In genomic region chr1:9823693-9823942, GRCh38 we compare ENCODE assay signal across 8 cellular contexts. TPM values are rescaled to one million over a fixed set of nuclear protein-coding genes. Genes with fewer than 3 reads are reported as not detected.
A peak's percentile ranks its signal among the peaks of the same experiment; 100 is the strongest.
DNase-seq lines count a peak whose midpoint lies in the region; ATAC-seq and TF ChIP-seq lines count a peak whose summit lies in the region.

No MANE protein-coding gene starts in this region.

- peaks cover 8% of the 10 kb centered on the region for H3K36me3 ChIP-seq in SJSA1
- no peaks in the 10 kb centered on the region for H3K36me3 ChIP-seq in heart left ventricle

- TF ChIP-seq POLR2A in heart left ventricle (IDR thresholded peaks at IDR 0.05), result peak in 1 of 2 donors; percentile 52

- ATAC-seq in GM21825 (IDR thresholded peaks at IDR 0.05; ENCODE audit: unreplicated experiment) (peak; percentile 8), heart left ventricle (peak in 2 of 4 donors; percentile 44 to 45)

- no peak overlapping the region for H3K27ac ChIP-seq in SJSA1
- peak overlapping the region; percentile 14 to 93 (median 84) for H3K27ac ChIP-seq in heart left ventricle
- peak overlapping the region in 19 of 21 experiments; percentile 22 to 90 (median 81) for H3K27ac ChIP-seq in skin epidermis

- DNase-seq in AG09309 (ENCODE audit: low read depth), result no peak
- no peak for DNase-seq in SJSA1 (ENCODE audit: low read depth in 1 of 2, low spot score in 2 of 2)
- no peak for DNase-seq in heart left ventricle
- no peak for DNase-seq in islet precursor cell
- no peak for DNase-seq in NK-92 (lab: John Stamatoyannopoulos, UW; ENCODE audit: unreplicated experiment)
- DNase-seq in cerebellum (ENCODE audit: low spot score), result no peak

- H3K4me1 ChIP-seq in SJSA1 (replicated peaks) (peaks cover 35% of the 10 kb centered on the region), heart left ventricle (peaks cover 12 to 43% (median 35%) of the 10 kb centered on the region in 12 donors)

- H3K9me3 ChIP-seq in SJSA1 (replicated peaks) (no peaks in the 10 kb centered on the region; the same call in 1 of the 2 replicates), heart left ventricle (no peaks in the 10 kb centered on the region)

- peak overlapping the region; percentile 66 for H3K4me3 ChIP-seq in AG09309 (ENCODE audit: control insufficient read depth, low read depth, low read length)
- H3K4me3 ChIP-seq in SJSA1, result peak overlapping the region; percentile 98
- peak overlapping the region; percentile 62 to 98 (median 88) for H3K4me3 ChIP-seq in heart left ventricle
- peak overlapping the region; percentile 72 to 97 (median 88) for H3K4me3 ChIP-seq in skin epidermis

- H3K27me3 ChIP-seq in SJSA1 (replicated peaks), result no peaks in the 10 kb centered on the region
- no peaks in the 10 kb centered on the region for H3K27me3 ChIP-seq in heart left ventricle

- no peak for TF ChIP-seq CTCF in AG09309 (IDR thresholded peaks at IDR 0.05; ENCODE audit: control insufficient read depth, insufficient read depth, low read depth, low read length, missing control alignments)
- no peak for TF ChIP-seq CTCF in heart left ventricle (IDR thresholded peaks at IDR 0.05)

- WGBS in heart left ventricle, 4 donors, result 0 to 2% (median 1%) methylated on average over 17 to 40 of the region's 40 CpGs

- intact Hi-C loops in heart left ventricle (cut with DNase I), result loop anchor here in 1 of 10 donors (10.0 kb wide), 1 partner anchor 861 kb away; no protein-coding TSS in a partner anchor

RNA-seq across cellular contexts. Expression of gene CLSTN1, which starts 0.1 kb away (rescaled TPM):
- 41.2 and 64.3 TPM in 2 replicates for total RNA-seq in SJSA1 (2014; rRNA removed; shearing (Covaris generic))
- 10 to 100 TPM; 50.6 to 79.4 (median 64.3) TPM for total RNA-seq in heart left ventricle
- 10 to 100 TPM; 37.6 to 40.5 TPM for polyA plus RNA-seq in heart left ventricle
- total RNA-seq in cerebellum, result 94.4 TPM
